ENCODE assay signal across 12 cellular contexts in the genomic region with DNA sequence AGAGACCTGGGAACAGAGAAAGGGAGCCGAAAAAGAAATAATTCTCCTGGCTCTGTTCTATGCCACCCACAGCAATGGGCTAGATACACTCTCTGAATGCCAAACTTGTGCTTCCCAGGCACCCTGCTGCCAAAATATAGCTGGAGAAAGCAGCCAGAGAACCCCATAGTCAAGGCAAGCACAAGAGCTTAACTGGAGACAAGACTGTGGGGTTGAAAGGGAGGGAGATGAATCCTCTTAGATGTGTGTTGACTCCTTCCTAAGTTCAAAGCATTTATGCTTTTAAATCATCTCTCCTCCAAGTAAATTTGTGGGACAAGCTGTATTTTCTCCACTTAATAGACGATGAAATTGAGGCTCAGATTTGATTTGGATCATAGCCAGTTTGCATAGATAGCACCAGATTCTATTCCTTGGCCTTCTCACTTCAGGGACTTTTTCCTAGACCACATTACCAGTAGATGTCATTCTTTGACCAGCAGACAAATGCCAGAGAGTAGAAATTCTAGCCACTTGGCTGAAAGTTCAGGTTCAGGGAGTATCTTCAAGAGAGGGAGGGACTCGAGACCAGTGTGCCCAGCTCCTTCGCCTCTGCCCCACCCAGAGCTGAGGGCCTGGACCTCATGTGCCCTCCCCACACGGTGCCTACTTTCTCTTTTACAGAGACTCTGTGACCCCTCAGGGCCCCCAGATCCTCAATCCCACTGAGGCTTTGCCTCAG. TPM values are rescaled to one million over a fixed set of nuclear protein-coding genes. Genes with fewer than 3 reads are reported as not detected.
DNase-seq lines count a peak whose midpoint lies in the region; ATAC-seq and TF ChIP-seq lines count a peak whose summit lies in the region.
"Had no signal": no experiment of that assay in that cellular context is flagged by ENCODE, and none has a peak within 500 bp of the region (broad histone marks: within the 10 kb centered on the region; RNA-seq: fewer than 3 reads in every experiment).

No MANE protein-coding gene starts in this region.

- TF ChIP-seq CTCF in OCI-LY7 (conservative IDR thresholded peaks at IDR 0.05; ENCODE audit: low read length) = peak; percentile 77
- no peak for TF ChIP-seq CTCF in transverse colon (IDR thresholded peaks at IDR 0.05)

- intact Hi-C loops in OCI-LY7 (cut with micrococcal nuclease; ENCODE audit: unreplicated experiment) (loop anchor here (1.0 kb wide), 2 partner anchors 26 to 227 kb away; no protein-coding TSS in a partner anchor), transverse colon (cut with DNase I; ENCODE audit: low total_unique reads) (no loop called here)

- H3K4me3 ChIP-seq in OCI-LY7 (ENCODE audit: low read depth, low read length, poor library complexity, severe bottlenecking) (no peak overlapping the region), transverse colon (no peak overlapping the region)
- H3K4me3 ChIP-seq: A549 had no signal

- H3K27ac Mint-ChIP-seq in naive B cell = peak overlapping the region; percentile 1 to 95 (median 48)
- H3K27ac Mint-ChIP-seq: effector memory CD8-positive, alpha-beta T cell had no signal

- POLR2A ChIA-PET in OCI-LY7 (lab: Charles Lee) = interaction anchor here (0.8 to 19.6 kb wide), 12 partner anchors 10 to 241 kb away, joined by 3 to 631 read pairs (median 4); no protein-coding TSS in a partner anchor

- H3K9me3 ChIP-seq in OCI-LY7 (ENCODE audit: low read length) (no peaks in the 10 kb centered on the region), transverse colon (no peaks in the 10 kb centered on the region)
- H3K9me3 ChIP-seq: A549 had no signal

- WGBS in transverse colon (ENCODE audit: low coverage in 1 of 2), 2 donors = 76 to 88% methylated on average over 2 to 5 of the region's 5 CpGs

- no peaks in the 10 kb centered on the region for H3K27me3 Mint-ChIP-seq in naive B cell
- H3K27me3 Mint-ChIP-seq: effector memory CD8-positive, alpha-beta T cell had no signal

- H3K36me3 Mint-ChIP-seq in naive B cell = no peaks in the 10 kb centered on the region

- ATAC-seq in GM21423 (IDR thresholded peaks at IDR 0.05; ENCODE audit: unreplicated experiment) (peak; percentile 66), naive B cell (ENCODE audit: low read depth in 2 of 2) (peak; percentile 35 to 50)
- ATAC-seq: A549; effector memory CD8-positive, alpha-beta T cell; left colon had no signal

- H3K9me2 ChIP-seq in OCI-LY7 (ENCODE audit: insufficient read depth, low read length) = no peaks in the 10 kb centered on the region; the same call in 1 of the 2 replicates

- peak overlapping the region; percentile 42 for H3K4me2 ChIP-seq in OCI-LY7 (ENCODE audit: low read length)
- H3K4me2 ChIP-seq: A549 had no signal

- H3K27ac ChIP-seq in OCI-LY7 (ENCODE audit: low read depth, low read length, poor library complexity, severe bottlenecking) (peak overlapping the region; percentile 33), transverse colon (no peak overlapping the region)
- H3K27ac ChIP-seq: A549 had no signal

- no TSS peak for BruUV-seq in OCI-LY7 (replicated peaks; lab: Mats Ljungman, UMichigan)

- CTCF ChIA-PET in OCI-LY7 (lab: Charles Lee; ENCODE audit: unreplicated experiment) = interaction anchor here (0.7 to 6.5 kb wide), 10 partner anchors 22 to 313 kb away, joined by 3 to 78 read pairs (median 5); no protein-coding TSS in a partner anchor

- no peaks in the 10 kb centered on the region for H3K9me3 Mint-ChIP-seq in naive B cell
- H3K9me3 Mint-ChIP-seq: effector memory CD8-positive, alpha-beta T cell had no signal

- H3K79me2 ChIP-seq in OCI-LY7 (ENCODE audit: insufficient read depth, low read depth, low read length) = no peaks in the 10 kb centered on the region

- DNase-seq in NCI-H146 (lab: John Stamatoyannopoulos, UW) = peak; percentile 28
- DNase-seq in NCI-H146 treated with DMSO at 0.1 percent for 48 hours (lab: John Stamatoyannopoulos, UW; ENCODE audit: unreplicated experiment) = no peak
- peak; percentile 80 for DNase-seq in OCI-LY7 (ENCODE audit: low spot score)
- DNase-seq in naive B cell = no peak
- DNase-seq in stimulated activated CD4-positive, alpha-beta T cell treated with anti-CD3 and anti-CD28 coated beads, Interleukin-2, amount 100 ng/mL, for 24 hours = no peak
- DNase-seq in mesenteric fat pad (ENCODE audit: low spot score) = no peak
- no peak for DNase-seq in transverse colon
- DNase-seq: effector memory CD8-positive, alpha-beta T cell; left colon; stimulated activated CD4-positive, alpha-beta T cell treated with anti-CD3 and anti-CD28 coated beads, Interleukin-15, amount 100 ng/mL, for 24 hours had no signal

- H2AFZ ChIP-seq in OCI-LY7 (ENCODE audit: low read length) = peak overlapping the region; percentile 89

- H3K27me3 ChIP-seq in transverse colon = no peaks in the 10 kb centered on the region

- no peak for TF ChIP-seq EP300 in transverse colon (IDR thresholded peaks at IDR 0.05; ENCODE audit: low read depth)

- no peak for TF ChIP-seq POLR2A in transverse colon (IDR thresholded peaks at IDR 0.05)

- in situ Hi-C loops in transverse colon (cut with MboI; ENCODE audit: low pct_ligation_motif_present in 1 of 4, low pct_unique_long_range_greater_than_20kb in 1 of 4, low sequenced_read_pairs in 3 of 4) = no loop called here

- H4K20me1 ChIP-seq in OCI-LY7 (ENCODE audit: insufficient read depth, low read length) = no peaks in the 10 kb centered on the region

- H3K36me3 ChIP-seq in OCI-LY7 (ENCODE audit: insufficient read depth, low read length) = no peaks in the 10 kb centered on the region
- no peaks in the 10 kb centered on the region for H3K36me3 ChIP-seq in transverse colon

- H3K4me3 Mint-ChIP-seq in naive B cell = peak overlapping the region in 6 of 8 donors; percentile 3 to 64 (median 48)
- H3K4me3 Mint-ChIP-seq: effector memory CD8-positive, alpha-beta T cell had no signal

- H3K4me1 Mint-ChIP-seq in naive B cell = peaks cover 65 to 73% (median 67%) of the 10 kb centered on the region in 3 donors

- H3K4me1 ChIP-seq in OCI-LY7 (ENCODE audit: insufficient read depth, low read length, poor library complexity, severe bottlenecking) (peaks cover 81% of the 10 kb centered on the region), transverse colon (no peaks in the 10 kb centered on the region)
- H3K4me1 ChIP-seq: A549 had no signal

RNA-seq across cellular contexts. Expression of gene ETS1, which starts 16.6 kb away (rescaled TPM):
- total RNA-seq in OCI-LY7 (2014; rRNA removed; shearing (Covaris generic)) = 203 and 210 TPM in 2 replicates
- total RNA-seq in OCI-LY7 (2022) = 466 and 503 TPM in 2 replicates
- polyA plus RNA-seq in naive B cell (ENCODE audit: low read depth in 6 of 6) = 100 to 1,000 TPM; 205 to 278 (median 247) TPM
- total RNA-seq in mesenteric fat pad = 154 TPM
- total RNA-seq in transverse colon = 10 to 100 TPM; 23.6 to 56.7 (median 29.2) TPM

Comparison
In these comparisons a context has a peak if more than half of its experiments do, and no peak if none do; other contexts are left out.
1. DNase-seq: peak in NCI-H146 (single experiment) and OCI-LY7 (single experiment); none in NCI-H146 treated with DMSO at 0.1 percent for 48 hours (single experiment), naive B cell (single experiment), stimulated activated CD4-positive, alpha-beta T cell treated with anti-CD3 and anti-CD28 coated beads, Interleukin-2, amount 100 ng/mL, for 24 hours (0 of 2), mesenteric fat pad (single experiment) and transverse colon (single experiment).